Comparison of ENCODE assay signal across 1 cellular context in the genomic region with DNA sequence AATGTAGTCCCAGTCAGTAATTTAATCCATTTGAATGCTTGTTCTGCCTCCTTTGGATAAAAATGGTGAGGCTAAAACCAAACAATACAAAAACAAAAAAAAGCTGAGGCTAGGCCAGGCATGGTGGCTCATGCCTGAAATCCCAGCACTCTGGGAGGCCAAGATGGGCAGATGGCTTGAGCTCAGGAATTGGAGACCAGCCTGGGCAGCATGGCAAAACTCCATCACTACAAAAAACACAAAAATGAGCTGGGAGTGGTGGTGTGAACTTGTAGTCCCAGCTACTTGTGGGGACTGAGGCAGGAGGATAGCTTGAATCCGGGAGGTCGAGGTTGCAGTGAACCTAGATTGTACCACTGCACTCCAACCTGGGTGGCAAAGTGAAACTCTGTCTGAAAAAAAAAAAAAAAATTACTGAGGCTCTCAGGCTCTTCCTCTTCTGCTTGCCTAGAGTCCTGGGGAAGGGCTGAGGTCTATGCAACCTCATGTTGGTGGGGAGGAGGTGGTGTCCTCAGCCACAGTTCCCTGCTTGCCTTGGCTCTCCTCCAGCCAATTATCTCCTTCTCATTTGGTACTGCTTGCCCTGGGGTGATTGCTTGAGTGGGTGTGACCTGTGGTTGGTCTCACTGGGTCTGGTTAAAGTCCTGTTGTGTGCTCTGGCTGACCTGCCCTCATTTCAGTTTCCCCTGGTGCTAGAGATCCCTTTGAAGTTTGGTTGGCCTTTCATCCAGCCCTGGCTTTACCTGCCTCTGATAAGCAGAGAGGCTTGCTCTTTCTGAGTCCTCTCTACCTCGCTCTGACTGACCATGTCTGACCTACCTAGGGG.
TF ChIP-seq lines count a peak whose summit lies in the region.

No MANE protein-coding gene starts in this region.

TF ChIP-seq in HepG2, 621 proteins besides CTCF, POLR2A, EP300 and RAD21 (continued from another document and continues in another):
- TF ChIP-seq, protein P1, sequence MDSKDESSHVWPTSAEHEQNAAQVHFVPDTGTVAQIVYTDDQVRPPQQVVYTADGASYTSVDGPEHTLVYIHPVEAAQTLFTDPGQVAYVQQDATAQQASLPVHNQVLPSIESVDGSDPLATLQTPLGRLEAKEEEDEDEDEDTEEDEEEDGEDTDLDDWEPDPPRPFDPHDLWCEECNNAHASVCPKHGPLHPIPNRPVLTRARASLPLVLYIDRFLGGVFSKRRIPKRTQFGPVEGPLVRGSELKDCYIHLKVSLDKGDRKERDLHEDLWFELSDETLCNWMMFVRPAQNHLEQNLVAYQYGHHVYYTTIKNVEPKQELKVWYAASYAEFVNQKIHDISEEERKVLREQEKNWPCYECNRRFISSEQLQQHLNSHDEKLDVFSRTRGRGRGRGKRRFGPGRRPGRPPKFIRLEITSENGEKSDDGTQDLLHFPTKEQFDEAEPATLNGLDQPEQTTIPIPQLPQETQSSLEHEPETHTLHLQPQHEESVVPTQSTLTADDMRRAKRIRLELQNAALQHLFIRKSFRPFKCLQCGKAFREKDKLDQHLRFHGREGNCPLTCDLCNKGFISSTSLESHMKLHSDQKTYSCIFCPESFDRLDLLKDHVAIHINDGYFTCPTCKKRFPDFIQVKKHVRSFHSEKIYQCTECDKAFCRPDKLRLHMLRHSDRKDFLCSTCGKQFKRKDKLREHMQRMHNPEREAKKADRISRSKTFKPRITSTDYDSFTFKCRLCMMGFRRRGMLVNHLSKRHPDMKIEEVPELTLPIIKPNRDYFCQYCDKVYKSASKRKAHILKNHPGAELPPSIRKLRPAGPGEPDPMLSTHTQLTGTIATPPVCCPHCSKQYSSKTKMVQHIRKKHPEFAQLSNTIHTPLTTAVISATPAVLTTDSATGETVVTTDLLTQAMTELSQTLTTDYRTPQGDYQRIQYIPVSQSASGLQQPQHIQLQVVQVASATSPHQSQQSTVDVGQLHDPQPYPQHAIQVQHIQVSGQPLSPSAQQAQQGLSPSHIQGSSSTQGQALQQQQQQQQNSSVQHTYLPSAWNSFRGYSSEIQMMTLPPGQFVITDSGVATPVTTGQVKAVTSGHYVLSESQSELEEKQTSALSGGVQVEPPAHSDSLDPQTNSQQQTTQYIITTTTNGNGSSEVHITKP (CRISPR knock-in tag; IDR thresholded peaks at IDR 0.05; ENCODE audit: low read depth): peak; percentile 88; the same call in 1 of the 2 replicates
- TF ChIP-seq, protein P2, sequence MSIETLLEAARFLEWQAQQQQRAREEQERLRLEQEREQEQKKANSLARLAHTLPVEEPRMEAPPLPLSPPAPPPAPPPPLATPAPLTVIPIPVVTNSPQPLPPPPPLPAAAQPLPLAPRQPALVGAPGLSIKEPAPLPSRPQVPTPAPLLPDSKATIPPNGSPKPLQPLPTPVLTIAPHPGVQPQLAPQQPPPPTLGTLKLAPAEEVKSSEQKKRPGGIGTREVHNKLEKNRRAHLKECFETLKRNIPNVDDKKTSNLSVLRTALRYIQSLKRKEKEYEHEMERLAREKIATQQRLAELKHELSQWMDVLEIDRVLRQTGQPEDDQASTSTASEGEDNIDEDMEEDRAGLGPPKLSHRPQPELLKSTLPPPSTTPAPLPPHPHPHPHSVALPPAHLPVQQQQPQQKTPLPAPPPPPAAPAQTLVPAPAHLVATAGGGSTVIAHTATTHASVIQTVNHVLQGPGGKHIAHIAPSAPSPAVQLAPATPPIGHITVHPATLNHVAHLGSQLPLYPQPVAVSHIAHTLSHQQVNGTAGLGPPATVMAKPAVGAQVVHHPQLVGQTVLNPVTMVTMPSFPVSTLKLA (IDR thresholded peaks at IDR 0.05): no peak
- TF ChIP-seq HNRNPL (IDR thresholded peaks at IDR 0.05; ENCODE audit: low read depth, low read length) (no peak), ZNF17 (CRISPR knock-in tag; IDR thresholded peaks at IDR 0.05) (no peak), ZNF546 (CRISPR knock-in tag; conservative IDR thresholded peaks at IDR 0.05) (no peak), SRSF4 (IDR thresholded peaks at IDR 0.05; ENCODE audit: low read depth, low read length, poor library complexity, severe bottlenecking) (no peak), MED8 (CRISPR knock-in tag; IDR thresholded peaks at IDR 0.05; ENCODE audit: insufficient replicate concordance) (no peak), SOX5 (CRISPR knock-in tag; IDR thresholded peaks at IDR 0.05; ENCODE audit: borderline replicate concordance) (peak; percentile 62; the same call in 1 of the 2 replicates), EHMT2 (IDR thresholded peaks at IDR 0.05; ENCODE audit: borderline replicate concordance, low read depth, low read length) (peak; percentile 65; the same call in 1 of the 2 replicates), FOXM1 (CRISPR knock-in tag; IDR thresholded peaks at IDR 0.05) (no peak), HCFC1 (IDR thresholded peaks at IDR 0.05; ENCODE audit: low read depth, low read length) (no peak), IKZF4 (CRISPR knock-in tag; IDR thresholded peaks at IDR 0.05; ENCODE audit: borderline replicate concordance, low read depth, not compliant biosample characterization) (no peak), KDM5B (CRISPR knock-in tag; IDR thresholded peaks at IDR 0.05; ENCODE audit: borderline replicate concordance) (no peak), RORA (CRISPR knock-in tag; IDR thresholded peaks at IDR 0.05) (0 out of 2 replicates have a peak, but pooled peaks have one; percentile 19), ZNF7 (CRISPR knock-in tag; IDR thresholded peaks at IDR 0.05) (no peak), STAT5B (CRISPR knock-in tag; IDR thresholded peaks at IDR 0.05) (no peak), ZNF331 (CRISPR knock-in tag; IDR thresholded peaks at IDR 0.05) (peak; percentile 71), ZNF124 (CRISPR knock-in tag; IDR thresholded peaks at IDR 0.05) (no peak), SPEN (CRISPR knock-in tag; IDR thresholded peaks at IDR 0.05; ENCODE audit: low read depth) (no peak; the same call in 1 of the 2 replicates), ZKSCAN5 (CRISPR knock-in tag; IDR thresholded peaks at IDR 0.05) (no peak), ETV5 (CRISPR knock-in tag; IDR thresholded peaks at IDR 0.05; ENCODE audit: borderline replicate concordance) (no peak), ZKSCAN1 (IDR thresholded peaks at IDR 0.05; ENCODE audit: low read length) (0 out of 2 replicates have a peak, but pooled peaks have one; percentile 31), ZNF737 (CRISPR knock-in tag; IDR thresholded peaks at IDR 0.05; ENCODE audit: borderline replicate concordance) (no peak), SP140L (CRISPR knock-in tag; IDR thresholded peaks at IDR 0.05; ENCODE audit: borderline replicate concordance) (no peak), CENPT (CRISPR knock-in tag; IDR thresholded peaks at IDR 0.05; ENCODE audit: low read depth) (no peak), ZNF678 (CRISPR knock-in tag; IDR thresholded peaks at IDR 0.05) (no peak), HOXA5 (CRISPR knock-in tag; IDR thresholded peaks at IDR 0.05) (no peak), BHLHE40 (IDR thresholded peaks at IDR 0.05; ENCODE audit: low read length) (no peak), KAT7 (CRISPR knock-in tag; IDR thresholded peaks at IDR 0.05; ENCODE audit: borderline replicate concordance) (no peak)
- TF ChIP-seq, protein P3, sequence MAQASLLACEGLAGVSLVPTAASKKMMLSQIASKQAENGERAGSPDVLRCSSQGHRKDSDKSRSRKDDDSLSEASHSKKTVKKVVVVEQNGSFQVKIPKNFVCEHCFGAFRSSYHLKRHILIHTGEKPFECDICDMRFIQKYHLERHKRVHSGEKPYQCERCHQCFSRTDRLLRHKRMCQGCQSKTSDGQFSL (CRISPR knock-in tag; IDR thresholded peaks at IDR 0.05): no peak
- TF ChIP-seq, protein P4, sequence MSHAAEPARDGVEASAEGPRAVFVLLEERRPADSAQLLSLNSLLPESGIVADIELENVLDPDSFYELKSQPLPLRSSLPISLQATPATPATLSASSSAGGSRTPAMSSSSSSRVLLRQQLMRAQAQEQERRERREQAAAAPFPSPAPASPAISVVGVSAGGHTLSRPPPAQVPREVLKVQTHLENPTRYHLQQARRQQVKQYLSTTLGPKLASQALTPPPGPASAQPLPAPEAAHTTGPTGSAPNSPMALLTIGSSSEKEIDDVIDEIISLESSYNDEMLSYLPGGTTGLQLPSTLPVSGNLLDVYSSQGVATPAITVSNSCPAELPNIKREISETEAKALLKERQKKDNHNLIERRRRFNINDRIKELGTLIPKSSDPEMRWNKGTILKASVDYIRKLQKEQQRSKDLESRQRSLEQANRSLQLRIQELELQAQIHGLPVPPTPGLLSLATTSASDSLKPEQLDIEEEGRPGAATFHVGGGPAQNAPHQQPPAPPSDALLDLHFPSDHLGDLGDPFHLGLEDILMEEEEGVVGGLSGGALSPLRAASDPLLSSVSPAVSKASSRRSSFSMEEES (CRISPR knock-in tag; IDR thresholded peaks at IDR 0.05): 0 out of 2 replicates have a peak, but pooled peaks have one; percentile 13
- TF ChIP-seq, protein P5, sequence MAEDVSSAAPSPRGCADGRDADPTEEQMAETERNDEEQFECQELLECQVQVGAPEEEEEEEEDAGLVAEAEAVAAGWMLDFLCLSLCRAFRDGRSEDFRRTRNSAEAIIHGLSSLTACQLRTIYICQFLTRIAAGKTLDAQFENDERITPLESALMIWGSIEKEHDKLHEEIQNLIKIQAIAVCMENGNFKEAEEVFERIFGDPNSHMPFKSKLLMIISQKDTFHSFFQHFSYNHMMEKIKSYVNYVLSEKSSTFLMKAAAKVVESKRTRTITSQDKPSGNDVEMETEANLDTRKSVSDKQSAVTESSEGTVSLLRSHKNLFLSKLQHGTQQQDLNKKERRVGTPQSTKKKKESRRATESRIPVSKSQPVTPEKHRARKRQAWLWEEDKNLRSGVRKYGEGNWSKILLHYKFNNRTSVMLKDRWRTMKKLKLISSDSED (CRISPR knock-in tag; IDR thresholded peaks at IDR 0.05): no peak
- TF ChIP-seq, protein P6, sequence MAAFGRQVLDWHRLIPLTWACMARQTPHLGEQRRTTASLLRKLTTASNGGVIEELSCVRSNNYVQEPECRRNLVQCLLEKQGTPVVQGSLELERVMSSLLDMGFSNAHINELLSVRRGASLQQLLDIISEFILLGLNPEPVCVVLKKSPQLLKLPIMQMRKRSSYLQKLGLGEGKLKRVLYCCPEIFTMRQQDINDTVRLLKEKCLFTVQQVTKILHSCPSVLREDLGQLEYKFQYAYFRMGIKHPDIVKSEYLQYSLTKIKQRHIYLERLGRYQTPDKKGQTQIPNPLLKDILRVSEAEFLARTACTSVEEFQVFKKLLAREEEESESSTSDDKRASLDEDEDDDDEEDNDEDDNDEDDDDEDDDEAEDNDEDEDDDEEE (CRISPR knock-in tag; IDR thresholded peaks at IDR 0.05): no peak
- TF ChIP-seq, protein P7, sequence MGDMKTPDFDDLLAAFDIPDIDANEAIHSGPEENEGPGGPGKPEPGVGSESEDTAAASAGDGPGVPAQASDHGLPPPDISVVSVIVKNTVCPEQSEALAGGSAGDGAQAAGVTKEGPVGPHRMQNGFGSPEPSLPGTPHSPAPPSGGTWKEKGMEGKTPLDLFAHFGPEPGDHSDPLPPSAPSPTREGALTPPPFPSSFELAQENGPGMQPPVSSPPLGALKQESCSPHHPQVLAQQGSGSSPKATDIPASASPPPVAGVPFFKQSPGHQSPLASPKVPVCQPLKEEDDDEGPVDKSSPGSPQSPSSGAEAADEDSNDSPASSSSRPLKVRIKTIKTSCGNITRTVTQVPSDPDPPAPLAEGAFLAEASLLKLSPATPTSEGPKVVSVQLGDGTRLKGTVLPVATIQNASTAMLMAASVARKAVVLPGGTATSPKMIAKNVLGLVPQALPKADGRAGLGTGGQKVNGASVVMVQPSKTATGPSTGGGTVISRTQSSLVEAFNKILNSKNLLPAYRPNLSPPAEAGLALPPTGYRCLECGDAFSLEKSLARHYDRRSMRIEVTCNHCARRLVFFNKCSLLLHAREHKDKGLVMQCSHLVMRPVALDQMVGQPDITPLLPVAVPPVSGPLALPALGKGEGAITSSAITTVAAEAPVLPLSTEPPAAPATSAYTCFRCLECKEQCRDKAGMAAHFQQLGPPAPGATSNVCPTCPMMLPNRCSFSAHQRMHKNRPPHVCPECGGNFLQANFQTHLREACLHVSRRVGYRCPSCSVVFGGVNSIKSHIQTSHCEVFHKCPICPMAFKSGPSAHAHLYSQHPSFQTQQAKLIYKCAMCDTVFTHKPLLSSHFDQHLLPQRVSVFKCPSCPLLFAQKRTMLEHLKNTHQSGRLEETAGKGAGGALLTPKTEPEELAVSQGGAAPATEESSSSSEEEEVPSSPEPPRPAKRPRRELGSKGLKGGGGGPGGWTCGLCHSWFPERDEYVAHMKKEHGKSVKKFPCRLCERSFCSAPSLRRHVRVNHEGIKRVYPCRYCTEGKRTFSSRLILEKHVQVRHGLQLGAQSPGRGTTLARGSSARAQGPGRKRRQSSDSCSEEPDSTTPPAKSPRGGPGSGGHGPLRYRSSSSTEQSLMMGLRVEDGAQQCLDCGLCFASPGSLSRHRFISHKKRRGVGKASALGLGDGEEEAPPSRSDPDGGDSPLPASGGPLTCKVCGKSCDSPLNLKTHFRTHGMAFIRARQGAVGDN (CRISPR knock-in tag; IDR thresholded peaks at IDR 0.05): peak; percentile 30; the same call in 1 of the 2 replicates
- TF ChIP-seq, protein P8, sequence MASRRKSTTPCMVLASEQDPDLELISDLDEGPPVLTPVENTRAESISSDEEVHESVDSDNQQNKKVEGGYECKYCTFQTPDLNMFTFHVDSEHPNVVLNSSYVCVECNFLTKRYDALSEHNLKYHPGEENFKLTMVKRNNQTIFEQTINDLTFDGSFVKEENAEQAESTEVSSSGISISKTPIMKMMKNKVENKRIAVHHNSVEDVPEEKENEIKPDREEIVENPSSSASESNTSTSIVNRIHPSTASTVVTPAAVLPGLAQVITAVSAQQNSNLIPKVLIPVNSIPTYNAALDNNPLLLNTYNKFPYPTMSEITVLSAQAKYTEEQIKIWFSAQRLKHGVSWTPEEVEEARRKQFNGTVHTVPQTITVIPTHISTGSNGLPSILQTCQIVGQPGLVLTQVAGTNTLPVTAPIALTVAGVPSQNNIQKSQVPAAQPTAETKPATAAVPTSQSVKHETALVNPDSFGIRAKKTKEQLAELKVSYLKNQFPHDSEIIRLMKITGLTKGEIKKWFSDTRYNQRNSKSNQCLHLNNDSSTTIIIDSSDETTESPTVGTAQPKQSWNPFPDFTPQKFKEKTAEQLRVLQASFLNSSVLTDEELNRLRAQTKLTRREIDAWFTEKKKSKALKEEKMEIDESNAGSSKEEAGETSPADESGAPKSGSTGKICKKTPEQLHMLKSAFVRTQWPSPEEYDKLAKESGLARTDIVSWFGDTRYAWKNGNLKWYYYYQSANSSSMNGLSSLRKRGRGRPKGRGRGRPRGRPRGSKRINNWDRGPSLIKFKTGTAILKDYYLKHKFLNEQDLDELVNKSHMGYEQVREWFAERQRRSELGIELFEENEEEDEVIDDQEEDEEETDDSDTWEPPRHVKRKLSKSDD (CRISPR knock-in tag; IDR thresholded peaks at IDR 0.05; ENCODE audit: low read depth): no peak
- TF ChIP-seq, protein P9, sequence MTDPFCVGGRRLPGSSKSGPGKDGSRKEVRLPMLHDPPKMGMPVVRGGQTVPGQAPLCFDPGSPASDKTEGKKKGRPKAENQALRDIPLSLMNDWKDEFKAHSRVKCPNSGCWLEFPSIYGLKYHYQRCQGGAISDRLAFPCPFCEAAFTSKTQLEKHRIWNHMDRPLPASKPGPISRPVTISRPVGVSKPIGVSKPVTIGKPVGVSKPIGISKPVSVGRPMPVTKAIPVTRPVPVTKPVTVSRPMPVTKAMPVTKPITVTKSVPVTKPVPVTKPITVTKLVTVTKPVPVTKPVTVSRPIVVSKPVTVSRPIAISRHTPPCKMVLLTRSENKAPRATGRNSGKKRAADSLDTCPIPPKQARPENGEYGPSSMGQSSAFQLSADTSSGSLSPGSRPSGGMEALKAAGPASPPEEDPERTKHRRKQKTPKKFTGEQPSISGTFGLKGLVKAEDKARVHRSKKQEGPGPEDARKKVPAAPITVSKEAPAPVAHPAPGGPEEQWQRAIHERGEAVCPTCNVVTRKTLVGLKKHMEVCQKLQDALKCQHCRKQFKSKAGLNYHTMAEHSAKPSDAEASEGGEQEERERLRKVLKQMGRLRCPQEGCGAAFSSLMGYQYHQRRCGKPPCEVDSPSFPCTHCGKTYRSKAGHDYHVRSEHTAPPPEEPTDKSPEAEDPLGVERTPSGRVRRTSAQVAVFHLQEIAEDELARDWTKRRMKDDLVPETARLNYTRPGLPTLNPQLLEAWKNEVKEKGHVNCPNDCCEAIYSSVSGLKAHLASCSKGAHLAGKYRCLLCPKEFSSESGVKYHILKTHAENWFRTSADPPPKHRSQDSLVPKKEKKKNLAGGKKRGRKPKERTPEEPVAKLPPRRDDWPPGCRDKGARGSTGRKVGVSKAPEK (CRISPR knock-in tag; IDR thresholded peaks at IDR 0.05; ENCODE audit: borderline replicate concordance): no peak
